ENCODE assay signal across 1 cellular context in genomic region chr19:4870025-4870700, GRCh38.
TF ChIP-seq lines count a peak whose summit lies in the region.

No MANE protein-coding gene starts in this region.

TF ChIP-seq in HepG2, 621 proteins besides CTCF, POLR2A, EP300 and RAD21 (continued from another document and continues in another):
- TF ChIP-seq TRIM22 (IDR thresholded peaks at IDR 0.05) (no peak), ZNF652 (CRISPR knock-in tag; IDR thresholded peaks at IDR 0.05; ENCODE audit: borderline replicate concordance, low read depth) (peak; percentile 99), CEBPG (CRISPR knock-in tag; IDR thresholded peaks at IDR 0.05) (peak; percentile 49), ZXDC (CRISPR knock-in tag; IDR thresholded peaks at IDR 0.05) (0 out of 2 replicates have a peak, but pooled peaks have one; percentile 37), KLF15 (CRISPR knock-in tag; IDR thresholded peaks at IDR 0.05; ENCODE audit: borderline replicate concordance) (no peak), ZSCAN31 (CRISPR knock-in tag; IDR thresholded peaks at IDR 0.05; ENCODE audit: low read depth) (no peak; the same call in 1 of the 2 replicates), TBP (CRISPR knock-in tag; IDR thresholded peaks at IDR 0.05) (no peak), ZNF569 (CRISPR knock-in tag; IDR thresholded peaks at IDR 0.05; ENCODE audit: borderline replicate concordance) (no peak), PHF20 (CRISPR knock-in tag; IDR thresholded peaks at IDR 0.05) (peak; percentile 57), CEBPZ (IDR thresholded peaks at IDR 0.05; ENCODE audit: low read length) (no peak), CREBL2 (CRISPR knock-in tag; IDR thresholded peaks at IDR 0.05; ENCODE audit: borderline replicate concordance) (no peak; the same call in 1 of the 2 replicates), NR1H2 (CRISPR knock-in tag; IDR thresholded peaks at IDR 0.05; ENCODE audit: borderline replicate concordance, low read depth) (no peak), POGK (CRISPR knock-in tag; conservative IDR thresholded peaks at IDR 0.05) (no peak; the same call in 1 of the 2 replicates), RFX3 (CRISPR knock-in tag; IDR thresholded peaks at IDR 0.05) (no peak), ARHGAP35 (CRISPR knock-in tag; IDR thresholded peaks at IDR 0.05; ENCODE audit: borderline replicate concordance) (no peak), TARDBP (CRISPR knock-in tag; IDR thresholded peaks at IDR 0.05) (peak; percentile 75; the same call in 1 of the 2 replicates), POGZ (CRISPR knock-in tag; IDR thresholded peaks at IDR 0.05) (peak; percentile 92), MAF1 (CRISPR knock-in tag; IDR thresholded peaks at IDR 0.05; ENCODE audit: borderline replicate concordance) (no peak), ZNF747 (CRISPR knock-in tag; IDR thresholded peaks at IDR 0.05; ENCODE audit: borderline replicate concordance) (peak; percentile 27; the same call in 1 of the 2 replicates), ZNF17 (CRISPR knock-in tag; IDR thresholded peaks at IDR 0.05) (no peak), ZNF674 (CRISPR knock-in tag; IDR thresholded peaks at IDR 0.05; ENCODE audit: low read depth) (no peak), ZMYM3 (CRISPR knock-in tag; IDR thresholded peaks at IDR 0.05) (peak; percentile 100), AHDC1 (CRISPR knock-in tag; IDR thresholded peaks at IDR 0.05; ENCODE audit: borderline replicate concordance) (peak; percentile 79), E2F1 (CRISPR knock-in tag; IDR thresholded peaks at IDR 0.05) (no peak), PRPF4 (IDR thresholded peaks at IDR 0.05; ENCODE audit: low read depth, low read length, poor library complexity, severe bottlenecking) (peak; percentile 63), SALL1 (CRISPR knock-in tag; IDR thresholded peaks at IDR 0.05) (peak; percentile 87), ZNF644 (CRISPR knock-in tag; IDR thresholded peaks at IDR 0.05; ENCODE audit: low read depth) (peak; percentile 64), U2AF2 (IDR thresholded peaks at IDR 0.05; ENCODE audit: low read depth, low read length) (no peak), NCOA5 (CRISPR knock-in tag; IDR thresholded peaks at IDR 0.05) (no peak), ZNF589 (CRISPR knock-in tag; conservative IDR thresholded peaks at IDR 0.05) (peak; percentile 71; the same call in 1 of the 2 replicates), TBL1XR1 (IDR thresholded peaks at IDR 0.05; ENCODE audit: borderline replicate concordance, low read length, partially characterized antibody) (no peak), ZNF770 (CRISPR knock-in tag; IDR thresholded peaks at IDR 0.05) (peak; percentile 97), ZNF761 (CRISPR knock-in tag; conservative IDR thresholded peaks at IDR 0.05) (peak; percentile 82; the same call in 1 of the 2 replicates), HDAC1 (CRISPR knock-in tag; IDR thresholded peaks at IDR 0.05) (peak; percentile 95), PTBP1 (IDR thresholded peaks at IDR 0.05; ENCODE audit: low read depth, low read length, poor library complexity, severe bottlenecking) (peak; percentile 90), ZNF724P (CRISPR knock-in tag; IDR thresholded peaks at IDR 0.05; ENCODE audit: borderline replicate concordance) (no peak), RARA (CRISPR knock-in tag; IDR thresholded peaks at IDR 0.05) (peak; percentile 68), IKZF1 (IDR thresholded peaks at IDR 0.05) (no peak), ZBTB2 (CRISPR knock-in tag; IDR thresholded peaks at IDR 0.05; ENCODE audit: low read depth) (no peak), ETV6 (CRISPR knock-in tag; conservative IDR thresholded peaks at IDR 0.05) (no peak), ZNF235 (CRISPR knock-in tag; IDR thresholded peaks at IDR 0.05; ENCODE audit: borderline replicate concordance) (no peak), ELF3 (CRISPR knock-in tag; IDR thresholded peaks at IDR 0.05) (peak; percentile 63)
